Comparison of ENCODE assay signal across 7 cellular contexts in the genomic region with DNA sequence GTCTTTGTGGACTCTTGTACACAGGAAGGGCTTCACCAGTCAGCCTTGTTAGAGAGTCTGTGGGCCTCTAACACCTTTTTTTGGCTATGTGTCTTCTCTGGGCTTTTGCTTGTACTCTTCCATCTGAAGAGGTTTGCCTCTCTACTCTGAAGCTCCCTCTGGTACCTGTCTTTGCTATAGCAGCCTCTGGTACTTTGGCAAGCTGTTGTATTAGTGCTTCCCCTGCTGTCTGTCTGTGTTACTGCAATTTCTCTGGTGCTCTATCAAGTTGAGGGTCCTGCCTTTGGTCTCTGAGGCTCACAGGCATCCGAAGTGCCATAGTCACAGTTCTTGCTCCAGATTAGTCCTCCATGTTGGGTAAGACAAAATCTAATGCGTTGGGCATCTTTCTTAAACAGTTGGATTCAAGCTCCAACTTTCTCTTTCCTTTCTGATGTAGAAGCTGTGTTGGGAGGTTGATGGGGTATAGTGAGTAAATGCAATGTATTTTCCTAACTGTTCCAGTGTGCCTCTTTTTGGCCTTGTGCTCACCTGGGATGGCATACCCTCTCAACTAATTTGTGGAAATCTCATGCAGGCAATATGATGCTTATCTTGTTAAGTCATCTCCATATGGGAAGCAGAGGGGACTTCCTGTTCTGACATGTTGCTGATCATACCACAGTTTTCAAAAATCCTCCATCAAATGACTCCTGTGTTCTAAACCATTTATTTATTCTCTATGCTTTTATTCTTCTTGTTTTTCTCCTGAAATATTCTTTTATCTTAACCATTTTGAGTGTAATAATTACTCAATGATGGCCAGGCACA.
DNase-seq lines count a peak whose midpoint lies in the region; ATAC-seq lines count a peak whose summit lies in the region.

No MANE protein-coding gene starts in this region.

- H3K9me3 ChIP-seq in MG63 = no peaks in the 10 kb centered on the region; the same call in 1 of the 2 replicates

- no peaks in the 10 kb centered on the region for H3K27me3 Mint-ChIP-seq in T-helper 2 cell treated with Interferon-gamma antibody and Interleukin-4, amounts not matched to agents 5 μg/mL and 100 μg/mL, for 36 hours (ENCODE audit: low read depth)

- ATAC-seq in GM19324 (IDR thresholded peaks at IDR 0.05; ENCODE audit: low FRiP score, unreplicated experiment) = peak; percentile 77

- H3K4me1 Mint-ChIP-seq in T-helper 2 cell treated with Interferon-gamma antibody and Interleukin-4, amounts not matched to agents 5 μg/mL and 100 μg/mL, for 36 hours (ENCODE audit: low read depth) = peaks cover 45% of the 10 kb centered on the region

- H3K4me3 Mint-ChIP-seq in T-helper 2 cell treated with Interferon-gamma antibody and Interleukin-4, amounts not matched to agents 5 μg/mL and 100 μg/mL, for 36 hours = peak overlapping the region; percentile 44

- H3K36me3 ChIP-seq in MG63 = peaks cover 25% of the 10 kb centered on the region

- H3K4me3 ChIP-seq in MG63 = no peak overlapping the region

- peaks cover 71% of the 10 kb centered on the region for H3K36me3 Mint-ChIP-seq in T-helper 2 cell treated with Interferon-gamma antibody and Interleukin-4, amounts not matched to agents 5 μg/mL and 100 μg/mL, for 36 hours (ENCODE audit: low read depth)

- H3K27ac Mint-ChIP-seq in T-helper 2 cell treated with Interferon-gamma antibody and Interleukin-4, amounts not matched to agents 5 μg/mL and 100 μg/mL, for 36 hours = peak overlapping the region; percentile 84

- H3K9me3 Mint-ChIP-seq in T-helper 2 cell treated with Interferon-gamma antibody and Interleukin-4, amounts not matched to agents 5 μg/mL and 100 μg/mL, for 36 hours = peaks cover 17% of the 10 kb centered on the region

- intact Hi-C loops in head of caudate nucleus (cut with DNase I) = no loop called here

- DNase-seq in Daoy (ENCODE audit: low read depth) (peak; percentile 28), MG63 (peak; percentile 1), fibroblast of gingiva (ENCODE audit: low read depth) (peak; percentile 17), pulmonary artery endothelial cell (ENCODE audit: low read depth, low spot score) (peak; percentile 11), head of caudate nucleus (no peak)
- DNase-seq in T-helper 2 cell treated with Interferon-gamma antibody and Interleukin-4, amounts not matched to agents 5 μg/mL and 100 μg/mL, for 36 hours (ENCODE audit: low spot score) = peak; percentile 22

- no peaks in the 10 kb centered on the region for H3K27me3 ChIP-seq in MG63

Comparison
In these comparisons a context has a peak if more than half of its experiments do, and no peak if none do; other contexts are left out.
1. DNase-seq: peak in Daoy (single experiment), MG63 (single experiment), T-helper 2 cell treated with Interferon-gamma antibody and Interleukin-4, amounts not matched to agents 5 μg/mL and 100 μg/mL, for 36 hours (single experiment), fibroblast of gingiva (single experiment) and pulmonary artery endothelial cell (single experiment); none in head of caudate nucleus (0 of 42).